ENCODE assay signal across 11 cellular contexts in the genomic region with DNA sequence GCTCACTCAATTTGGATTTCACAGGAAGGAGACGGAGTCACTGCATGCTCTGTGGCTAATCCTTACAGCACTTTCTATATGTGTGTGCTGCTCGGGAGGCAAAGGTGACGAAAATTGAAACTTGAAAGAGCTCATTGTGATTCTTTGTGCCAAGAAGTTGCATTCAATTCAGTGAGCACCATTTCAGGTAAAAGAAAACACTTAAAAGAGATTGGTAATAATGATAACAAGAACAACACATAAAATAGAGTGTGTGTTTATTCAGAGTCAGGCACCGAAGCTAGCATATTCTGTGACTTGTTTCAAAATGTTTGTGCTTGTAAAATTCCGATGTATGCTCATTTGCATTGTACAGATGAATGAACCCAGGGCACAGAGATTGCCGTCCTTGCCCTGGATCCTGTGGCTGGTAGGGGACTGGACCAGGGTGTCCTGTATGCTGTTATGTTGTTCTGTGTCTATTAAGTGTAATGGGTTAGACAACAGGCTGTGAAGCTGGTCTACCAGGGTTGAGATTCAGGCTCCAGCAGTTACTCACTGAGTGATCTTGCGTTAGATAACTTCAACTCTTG.
DNase-seq lines count a peak whose midpoint lies in the region; ATAC-seq and TF ChIP-seq lines count a peak whose summit lies in the region.
"Had no signal": no experiment of that assay in that cellular context is flagged by ENCODE, and none has a peak within 500 bp of the region (broad histone marks: within the 10 kb centered on the region; RNA-seq: fewer than 3 reads in every experiment).

No MANE protein-coding gene starts in this region.

- ATAC-seq in GM18499 (IDR thresholded peaks at IDR 0.05; ENCODE audit: insufficient read depth, unreplicated experiment) (peak; percentile 80), GM19351 (IDR thresholded peaks at IDR 0.05; ENCODE audit: unreplicated experiment) (peak; percentile 90), HG03025 (IDR thresholded peaks at IDR 0.05; ENCODE audit: low FRiP score, unreplicated experiment) (peak; percentile 87), right lobe of liver (no peak)

- no peak for TF ChIP-seq POLR2A in right lobe of liver (IDR thresholded peaks at IDR 0.05)

- no peaks in the 10 kb centered on the region for H3K27me3 ChIP-seq in right lobe of liver

- intact Hi-C loops in right lobe of liver (cut with DNase I), result no loop called here

- H3K27ac ChIP-seq in right lobe of liver, result no peak overlapping the region

- TF ChIP-seq CTCF in foreskin fibroblast (IDR thresholded peaks at IDR 0.05; ENCODE audit: low read depth, low read length) (no peak), right lobe of liver (IDR thresholded peaks at IDR 0.05) (no peak)

- no peak overlapping the region for H3K4me3 ChIP-seq in foreskin fibroblast (ENCODE audit: low read depth in 1 of 2, low read length in 2 of 2)
- no peak overlapping the region for H3K4me3 ChIP-seq in right lobe of liver

- WGBS in right lobe of liver (ENCODE audit: insufficient coverage, low coverage, low lambda C conversion rate, missing lambda C conversion rate), result 55% methylated on average over 7 of the region's 7 CpGs

- peak; percentile 22 to 40 for DNase-seq in activated CD4-positive, alpha-beta T cell treated with anti-CD3 and anti-CD28 coated beads, Interleukin-2, amount 50 U/mL, for 48 hours
- DNase-seq in foreskin fibroblast (no peak), right lobe of liver (no peak), 8988T (no peak), SKM-1 treated with dmso at 0.1 percent for 144 hours (lab: John Stamatoyannopoulos, UW; ENCODE audit: unreplicated experiment) (no peak)
- DNase-seq: central memory CD4-positive, alpha-beta T cell; stimulated activated naive CD4-positive, alpha-beta T cell; T1000 had no signal

- no peaks in the 10 kb centered on the region for H3K4me1 ChIP-seq in right lobe of liver

- no peaks in the 10 kb centered on the region for H3K9me3 ChIP-seq in right lobe of liver

- H3K36me3 ChIP-seq in right lobe of liver, result no peaks in the 10 kb centered on the region

Comparison
In these comparisons a context has a peak if more than half of its experiments do, and no peak if none do; other contexts are left out.
1. ATAC-seq: peak in GM18499 (single experiment), GM19351 (single experiment) and HG03025 (single experiment); none in right lobe of liver (0 of 4).
2. DNase-seq: peak in activated CD4-positive, alpha-beta T cell treated with anti-CD3 and anti-CD28 coated beads, Interleukin-2, amount 50 U/mL, for 48 hours (2 of 2); none in foreskin fibroblast (0 of 2), right lobe of liver (0 of 3), 8988T (single experiment) and SKM-1 treated with dmso at 0.1 percent for 144 hours (single experiment).